ENCODE assay signal across 8 cellular contexts in genomic region chr10:58511765-58512469, GRCh38. TPM values are rescaled to one million over a fixed set of nuclear protein-coding genes. Genes with fewer than 3 reads are reported as not detected.
DNase-seq lines count a peak whose midpoint lies in the region; ATAC-seq and TF ChIP-seq lines count a peak whose summit lies in the region.

No MANE protein-coding gene starts in this region.

- H3K79me2 ChIP-seq in osteoblast (ENCODE audit: insufficient read depth, low read length), result peaks cover 39% of the 10 kb centered on the region

- H3K4me3 ChIP-seq in CD8-positive, alpha-beta memory T cell (ENCODE audit: low read length), result no peak overlapping the region
- peak overlapping the region; percentile 91 for H3K4me3 ChIP-seq in SJCRH30
- H3K4me3 ChIP-seq in foreskin fibroblast (ENCODE audit: low read depth in 1 of 2, low read length in 2 of 2), result peak overlapping the region; percentile 48 to 77
- peak overlapping the region; percentile 90 for H3K4me3 ChIP-seq in osteoblast (ENCODE audit: insufficient read depth, low read length)

- H3K27me3 ChIP-seq in CD8-positive, alpha-beta memory T cell (ENCODE audit: insufficient read depth, low read length, poor library complexity, severe bottlenecking), result peaks cover 5% of the 10 kb centered on the region
- H3K27me3 ChIP-seq in SJCRH30 (0 out of 2 replicates have a peak, but pooled peaks cover 2% of the 10 kb centered on the region), osteoblast (ENCODE audit: insufficient read depth, low read length) (no peaks in the 10 kb centered on the region)

- ATAC-seq in HG03378 (IDR thresholded peaks at IDR 0.05; ENCODE audit: unreplicated experiment), result no peak
- no peak for ATAC-seq in HG03135 (IDR thresholded peaks at IDR 0.05; ENCODE audit: unreplicated experiment)

- H3K36me3 ChIP-seq in CD8-positive, alpha-beta memory T cell (ENCODE audit: insufficient read depth, low read length), result no peaks in the 10 kb centered on the region
- H3K36me3 ChIP-seq in SJCRH30, result no peaks in the 10 kb centered on the region
- no peaks in the 10 kb centered on the region for H3K36me3 ChIP-seq in osteoblast (ENCODE audit: insufficient read depth, low read length)

- POLR2A ChIA-PET in CD8-positive, alpha-beta memory T cell (lab: Charles Lee), result no interaction called here

- no peaks in the 10 kb centered on the region for H3K4me1 ChIP-seq in CD8-positive, alpha-beta memory T cell (ENCODE audit: insufficient read depth, low read length)
- peaks cover 9% of the 10 kb centered on the region; the same call in 1 of the 2 replicates for H3K4me1 ChIP-seq in SJCRH30
- H3K4me1 ChIP-seq in osteoblast (ENCODE audit: insufficient read depth, low read length), result peaks cover 38% of the 10 kb centered on the region

- peaks cover 5% of the 10 kb centered on the region for H4K20me1 ChIP-seq in osteoblast (ENCODE audit: insufficient read depth, low read length)

- peak overlapping the region in 1 of 8 donors; percentile 31 for H3K27ac Mint-ChIP-seq in CD8-positive, alpha-beta memory T cell

- H3K4me2 ChIP-seq in osteoblast (ENCODE audit: insufficient read depth, low read length), result peak overlapping the region; percentile 94

- peaks cover 11 to 37% of the 10 kb centered on the region in 2 donors for H3K27me3 Mint-ChIP-seq in CD8-positive, alpha-beta memory T cell

- TF ChIP-seq CTCF in foreskin fibroblast (IDR thresholded peaks at IDR 0.05; ENCODE audit: low read depth, low read length) (no peak), osteoblast (IDR thresholded peaks at IDR 0.05; ENCODE audit: extremely low read depth, low read depth, low read length) (no peak)

- peak overlapping the region; percentile 70 for H2AFZ ChIP-seq in osteoblast (ENCODE audit: low read length)

- H3K9me3 ChIP-seq in CD8-positive, alpha-beta memory T cell (ENCODE audit: low read length), result no peaks in the 10 kb centered on the region
- H3K9me3 ChIP-seq in SJCRH30 (replicated peaks) (no peaks in the 10 kb centered on the region), osteoblast (ENCODE audit: low read depth, low read length) (no peaks in the 10 kb centered on the region)

- peaks cover 0 to 4% (median 0%) of the 10 kb centered on the region in 5 donors for H3K9me3 Mint-ChIP-seq in CD8-positive, alpha-beta memory T cell

- CTCF ChIA-PET in CD8-positive, alpha-beta memory T cell (lab: Charles Lee), result no interaction called here

- H3K4me1 Mint-ChIP-seq in CD8-positive, alpha-beta memory T cell, result peaks cover 12 to 13% (median 13%) of the 10 kb centered on the region in 3 donors

- H3K27ac ChIP-seq in CD8-positive, alpha-beta memory T cell (ENCODE audit: low read depth, low read length), result no peak overlapping the region
- H3K27ac ChIP-seq in SJCRH30 (no peak overlapping the region), osteoblast (ENCODE audit: low read depth, low read length) (peak overlapping the region; percentile 16)

- peak overlapping the region; percentile 48 to 82 (median 71) for H3K4me3 Mint-ChIP-seq in CD8-positive, alpha-beta memory T cell

- DNase-seq in CD8-positive, alpha-beta memory T cell, result no peak
- peak; percentile 10 to 46 for DNase-seq in SJCRH30
- peak; percentile 32 to 60 for DNase-seq in foreskin fibroblast
- DNase-seq in osteoblast (ENCODE audit: insufficient read length, low spot score, missing footprints), result peak; percentile 91
- DNase-seq in NCI-H510A treated with DMSO at 0.1 percent for 48 hours (lab: John Stamatoyannopoulos, UW), result no peak
- DNase-seq in NCI-H345 treated with DMSO at 0.1 percent for 48 hours (lab: John Stamatoyannopoulos, UW; ENCODE audit: unreplicated experiment), result no peak

- H3K36me3 Mint-ChIP-seq in CD8-positive, alpha-beta memory T cell, result no peaks in the 10 kb centered on the region

RNA-seq across cellular contexts. Expression of gene BICC1, which starts 0.8 kb away (rescaled TPM):
- total RNA-seq in CD8-positive, alpha-beta memory T cell, result not detected
- polyA plus RNA-seq in CD8-positive, alpha-beta memory T cell, result not detected
- total RNA-seq in SJCRH30 (2014; rRNA removed; shearing (Covaris generic)), result 13.0 and 15.1 TPM in 2 replicates
- 210 and 254 TPM in 2 replicates for total RNA-seq in osteoblast

Comparison
In these comparisons a context has a peak if more than half of its experiments do, and no peak if none do; other contexts are left out.
1. DNase-seq: peak in SJCRH30 (2 of 2), foreskin fibroblast (2 of 2) and osteoblast (single experiment); none in CD8-positive, alpha-beta memory T cell (0 of 5), NCI-H510A treated with DMSO at 0.1 percent for 48 hours (single experiment) and NCI-H345 treated with DMSO at 0.1 percent for 48 hours (single experiment).
2. RNA of gene BICC1, which starts 0.8 kb away (total RNA-seq): 210 to 254 TPM in osteoblast and 13.0 to 15.1 TPM in SJCRH30; not detected in CD8-positive, alpha-beta memory T cell; every median in the first group is over 10 times any median in the second.